Comparison of ENCODE assay signal across 23 cellular contexts in the genomic region with DNA sequence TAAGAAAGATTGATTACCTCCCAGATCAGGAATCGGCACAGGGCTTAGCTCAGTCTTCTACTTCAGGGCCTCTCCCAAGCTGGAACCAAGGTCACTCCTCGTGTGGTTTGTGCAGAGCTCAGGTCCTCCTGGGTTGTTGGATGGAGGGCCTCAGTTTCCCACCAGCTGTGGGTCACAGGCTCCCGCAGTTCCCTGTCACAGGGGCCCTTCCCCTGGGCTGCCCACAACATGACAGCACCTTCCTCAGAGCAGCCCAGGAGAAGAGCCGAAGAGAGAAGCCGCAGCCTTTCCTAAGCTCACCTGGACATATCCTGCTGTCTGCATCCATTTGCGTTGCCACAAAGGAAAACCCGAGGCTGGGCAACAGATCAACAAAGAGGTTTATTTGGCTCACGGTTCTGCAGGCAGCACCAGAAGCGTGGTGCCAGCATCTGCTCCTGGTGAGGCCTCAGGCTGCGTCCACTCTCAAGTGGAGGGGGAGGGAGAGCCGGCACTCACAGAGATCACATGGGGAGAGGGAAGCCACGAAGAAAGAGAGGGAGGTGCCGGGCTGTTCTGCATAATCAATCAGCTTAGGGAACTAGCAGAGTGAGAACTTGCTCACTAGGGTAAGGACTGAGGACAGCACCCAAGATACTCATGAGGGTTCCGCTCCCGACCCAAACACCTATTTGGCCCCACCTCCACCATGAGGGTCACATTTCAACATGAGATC. TPM values are rescaled to one million over a fixed set of nuclear protein-coding genes. Genes with fewer than 3 reads are reported as not detected.
DNase-seq lines count a peak whose midpoint lies in the region; ATAC-seq and TF ChIP-seq lines count a peak whose summit lies in the region.
"Had no signal": no experiment of that assay in that cellular context is flagged by ENCODE, and none has a peak within 500 bp of the region (broad histone marks: within the 10 kb centered on the region; RNA-seq: fewer than 3 reads in every experiment).

No MANE protein-coding gene starts in this region.

- no peaks in the 10 kb centered on the region for H3K27me3 Mint-ChIP-seq in WTC11 (ENCODE audit: low read depth)

- H3K36me3 ChIP-seq in heart left ventricle (no peaks in the 10 kb centered on the region), mesenchymal stem cell (ENCODE audit: control insufficient read depth in 1 of 2, insufficient read depth in 2 of 2, low read depth in 1 of 2, low read length in 2 of 2) (no peaks in the 10 kb centered on the region)
- H3K36me3 ChIP-seq: Peyer's patch had no signal

- H3K4me3 Mint-ChIP-seq in WTC11, result no peak overlapping the region

- H3K4me2 ChIP-seq in mesenchymal stem cell (ENCODE audit: low read length, poor library complexity, severe bottlenecking), result no peak overlapping the region
- H3K4me2 ChIP-seq: KMS-11 had no signal

- no peak overlapping the region for H3K27ac Mint-ChIP-seq in WTC11

- no peak overlapping the region for H2AK5ac ChIP-seq in mesenchymal stem cell (ENCODE audit: low read length, severe bottlenecking)

- POLR2A ChIA-PET in WTC11 (lab: Charles Lee), result no interaction called here

- H3K14ac ChIP-seq in mesenchymal stem cell (ENCODE audit: low read length in 2 of 2), result no peak overlapping the region

- TF ChIP-seq CTCF in heart left ventricle (IDR thresholded peaks at IDR 0.05) (no peak), WTC11 (IDR thresholded peaks at IDR 0.05) (no peak)

- H3K4me1 ChIP-seq in heart left ventricle, result peaks cover 0 to under 1% (median 0%) of the 10 kb centered on the region in 12 donors
- no peaks in the 10 kb centered on the region for H3K4me1 ChIP-seq in mesenchymal stem cell (ENCODE audit: control insufficient read depth, insufficient read depth, low read depth, low read length)
- H3K4me1 ChIP-seq: Peyer's patch had no signal

- H3K36me3 Mint-ChIP-seq in WTC11, result no peaks in the 10 kb centered on the region

- ATAC-seq in heart left ventricle (no peak), left ventricle myocardium superior (no peak), WTC11 (no peak), HG03442 (IDR thresholded peaks at IDR 0.05; ENCODE audit: unreplicated experiment) (no peak)
- ATAC-seq: Right ventricle myocardium inferior had no signal

- H2BK15ac ChIP-seq in mesenchymal stem cell (ENCODE audit: low read depth, poor library complexity, severe bottlenecking), result no peak overlapping the region

- DNase-seq in heart left ventricle (peak in 3 of 5 donors; percentile 15 to 19 (median 15)), left ventricle myocardium superior (no peak), WTC11 (ENCODE audit: low spot score) (peak; percentile 9), mesenchymal stem cell (no peak), NCI-H82 (lab: John Stamatoyannopoulos, UW) (no peak), germinal center (ENCODE audit: low spot score) (no peak)
- DNase-seq: C1 segment of cervical spinal cord, DND-41, NCI-H1092, NCI-H146, NCI-H2029 treated with DMSO at 0.1 percent for 48 hours, NCI-H2171 treated with DMSO at 0.1 percent for 48 hours, NCI-H446, NCI-H69 had no signal

- peak overlapping the region; percentile 37 for H4K91ac ChIP-seq in mesenchymal stem cell (ENCODE audit: low read length)

- no peak overlapping the region for H3K4ac ChIP-seq in mesenchymal stem cell (ENCODE audit: low read depth in 1 of 2, low read length in 2 of 2)

- CTCF ChIA-PET in WTC11 (lab: Charles Lee), result no interaction called here

- H3K9me3 ChIP-seq in heart left ventricle, result no peaks in the 10 kb centered on the region
- no peaks in the 10 kb centered on the region for H3K9me3 ChIP-seq in mesenchymal stem cell (ENCODE audit: control insufficient read depth, low read length)
- H3K9me3 ChIP-seq: Peyer's patch had no signal

- no peaks in the 10 kb centered on the region for H3K9me3 Mint-ChIP-seq in WTC11

- no peaks in the 10 kb centered on the region for H3K4me1 Mint-ChIP-seq in WTC11

- H3K4me3 ChIP-seq in heart left ventricle (no peak overlapping the region), mesenchymal stem cell (ENCODE audit: insufficient read depth in 1 of 2, low read depth in 1 of 2, low read length in 2 of 2) (no peak overlapping the region)
- H3K4me3 ChIP-seq: Peyer's patch had no signal

- no peak overlapping the region for H3K18ac ChIP-seq in mesenchymal stem cell (ENCODE audit: low read depth in 1 of 2, low read length in 2 of 2)

- TF ChIP-seq POLR2A in heart left ventricle (IDR thresholded peaks at IDR 0.05), result no peak

- H2BK5ac ChIP-seq in mesenchymal stem cell (ENCODE audit: low read depth, low read length, poor library complexity, severe bottlenecking), result no peak overlapping the region

- H3K27ac ChIP-seq in heart left ventricle (no peak overlapping the region), mesenchymal stem cell (ENCODE audit: low read length, poor library complexity, severe bottlenecking) (no peak overlapping the region)
- H3K27ac ChIP-seq: KMS-11, Peyer's patch had no signal

- no peak overlapping the region for H2AFZ ChIP-seq in mesenchymal stem cell (ENCODE audit: low read depth, low read length)

- no peaks in the 10 kb centered on the region for H3K79me1 ChIP-seq in mesenchymal stem cell (replicated peaks; ENCODE audit: low read length, poor library complexity, severe bottlenecking)

- H2BK120ac ChIP-seq in mesenchymal stem cell (ENCODE audit: low read depth, low read length), result no peak overlapping the region

- H3K9ac ChIP-seq in mesenchymal stem cell (ENCODE audit: low read length), result no peak overlapping the region
- H3K9ac ChIP-seq: KMS-11 had no signal

- no peak overlapping the region for H4K8ac ChIP-seq in mesenchymal stem cell (ENCODE audit: low read length)

- intact Hi-C loops in heart left ventricle (cut with DNase I), result loop anchor here in 4 of 10 donors (5.0 to 10.0 kb wide), 2 partner anchors 48 to 220 kb away; a partner anchor contains a TSS
- intact Hi-C loops in left ventricle myocardium superior (cut with micrococcal nuclease), result no loop called here

- H3K27me3 ChIP-seq in heart left ventricle, result no peaks in the 10 kb centered on the region
- H3K27me3 ChIP-seq in mesenchymal stem cell (ENCODE audit: control insufficient read depth in 1 of 2, insufficient read depth in 1 of 2, low read length in 2 of 2), result peaks cover 16 to 39% of the 10 kb centered on the region in 2 experiments
- H3K27me3 ChIP-seq: Peyer's patch had no signal

- H3K23ac ChIP-seq in mesenchymal stem cell (ENCODE audit: low read length in 2 of 2), result no peak overlapping the region

- no peak overlapping the region for H2BK12ac ChIP-seq in mesenchymal stem cell (ENCODE audit: low read length in 2 of 2)

- WGBS in heart left ventricle, 4 donors, result 85 to 90% (median 87%) methylated on average over 14 to 15 of the region's 15 CpGs
- WGBS in mesenchymal stem cell, result 92% methylated on average over 13 of the region's 15 CpGs

TF ChIP-seq in WTC11, 78 proteins besides CTCF, POLR2A, EP300 and RAD21 (continues in another document):
- no peak for TF ChIP-seq SP1 (CRISPR knock-in tag; conservative IDR thresholded peaks at IDR 0.05)
- TF ChIP-seq, protein P1, sequence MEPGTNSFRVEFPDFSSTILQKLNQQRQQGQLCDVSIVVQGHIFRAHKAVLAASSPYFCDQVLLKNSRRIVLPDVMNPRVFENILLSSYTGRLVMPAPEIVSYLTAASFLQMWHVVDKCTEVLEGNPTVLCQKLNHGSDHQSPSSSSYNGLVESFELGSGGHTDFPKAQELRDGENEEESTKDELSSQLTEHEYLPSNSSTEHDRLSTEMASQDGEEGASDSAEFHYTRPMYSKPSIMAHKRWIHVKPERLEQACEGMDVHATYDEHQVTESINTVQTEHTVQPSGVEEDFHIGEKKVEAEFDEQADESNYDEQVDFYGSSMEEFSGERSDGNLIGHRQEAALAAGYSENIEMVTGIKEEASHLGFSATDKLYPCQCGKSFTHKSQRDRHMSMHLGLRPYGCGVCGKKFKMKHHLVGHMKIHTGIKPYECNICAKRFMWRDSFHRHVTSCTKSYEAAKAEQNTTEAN (CRISPR knock-in tag; IDR thresholded peaks at IDR 0.05), result no peak
- no peak for TF ChIP-seq JAZF1 (CRISPR knock-in tag; IDR thresholded peaks at IDR 0.05)
- TF ChIP-seq NR3C1 (CRISPR knock-in tag; conservative IDR thresholded peaks at IDR 0.05; ENCODE audit: low read depth), result no peak
- TF ChIP-seq, protein P2, sequence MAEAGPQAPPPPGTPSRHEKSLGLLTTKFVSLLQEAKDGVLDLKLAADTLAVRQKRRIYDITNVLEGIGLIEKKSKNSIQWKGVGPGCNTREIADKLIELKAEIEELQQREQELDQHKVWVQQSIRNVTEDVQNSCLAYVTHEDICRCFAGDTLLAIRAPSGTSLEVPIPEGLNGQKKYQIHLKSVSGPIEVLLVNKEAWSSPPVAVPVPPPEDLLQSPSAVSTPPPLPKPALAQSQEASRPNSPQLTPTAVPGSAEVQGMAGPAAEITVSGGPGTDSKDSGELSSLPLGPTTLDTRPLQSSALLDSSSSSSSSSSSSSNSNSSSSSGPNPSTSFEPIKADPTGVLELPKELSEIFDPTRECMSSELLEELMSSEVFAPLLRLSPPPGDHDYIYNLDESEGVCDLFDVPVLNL (CRISPR knock-in tag; IDR thresholded peaks at IDR 0.05; ENCODE audit: borderline replicate concordance, low read depth), result no peak
- no peak for TF ChIP-seq GTF2I (CRISPR knock-in tag; conservative IDR thresholded peaks at IDR 0.05)
- TF ChIP-seq, protein P3, sequence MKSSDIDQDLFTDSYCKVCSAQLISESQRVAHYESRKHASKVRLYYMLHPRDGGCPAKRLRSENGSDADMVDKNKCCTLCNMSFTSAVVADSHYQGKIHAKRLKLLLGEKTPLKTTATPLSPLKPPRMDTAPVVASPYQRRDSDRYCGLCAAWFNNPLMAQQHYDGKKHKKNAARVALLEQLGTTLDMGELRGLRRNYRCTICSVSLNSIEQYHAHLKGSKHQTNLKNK (CRISPR knock-in tag; IDR thresholded peaks at IDR 0.05), result no peak

RNA-seq across cellular contexts. Expression of a gene that starts 13.0 kb away (rescaled TPM):
- not detected for total RNA-seq in heart left ventricle
- polyA plus RNA-seq in heart left ventricle, result not detected
- total RNA-seq in left ventricle myocardium superior, result not detected
- not detected in 3 replicates for total RNA-seq in WTC11 (2021)
- polyA plus RNA-seq in mesenchymal stem cell (2013, experiment 1 of 2), result 0.11 TPM
- polyA plus RNA-seq in mesenchymal stem cell (2013, experiment 2 of 2), result 0.10 TPM
- total RNA-seq: A673, G401, H4, M059J, Peyer's patch, Right ventricle myocardium inferior, SK-MEL-5 had no signal

RNA-seq across cellular contexts. Expression of a gene that starts 50.1 kb away (rescaled TPM):
- total RNA-seq in heart left ventricle (1 to 10 TPM; 2.3 to 9.9 (median 2.9) TPM), left ventricle myocardium superior (2.1 TPM), WTC11 (2021) (0.69 to 1.3 TPM (median 0.87 TPM) in 3 replicates)
- 10 to 100 TPM in 1 of 2 donors, 1 to 10 TPM in 1; 8.8 to 12.5 TPM for polyA plus RNA-seq in heart left ventricle
- polyA plus RNA-seq in mesenchymal stem cell (2013, experiment 1 of 2), result 54.5 TPM
- polyA plus RNA-seq in mesenchymal stem cell (2013, experiment 2 of 2), result 53.6 TPM
- total RNA-seq: H4, SK-MEL-5 had no signal

RNA-seq across cellular contexts. Expression of a gene that starts 58.3 kb away (rescaled TPM):
- total RNA-seq in heart left ventricle (not detected), left ventricle myocardium superior (not detected), WTC11 (2021) (not detected in 3 replicates)
- not detected for polyA plus RNA-seq in heart left ventricle
- not detected for polyA plus RNA-seq in mesenchymal stem cell (2013, experiment 1 of 2)
- polyA plus RNA-seq in mesenchymal stem cell (2013, experiment 2 of 2), result not detected
- total RNA-seq: G401, H4, M059J, Peyer's patch, Right ventricle myocardium inferior, SK-MEL-5 had no signal

Comparison
In these comparisons a context has a peak if more than half of its experiments do, and no peak if none do; other contexts are left out.
1. DNase-seq: peak in heart left ventricle (3 of 5) and WTC11 (single experiment); none in left ventricle myocardium superior (single experiment), mesenchymal stem cell (single experiment), NCI-H82 (single experiment) and germinal center (single experiment).